In the genomic region with DNA sequence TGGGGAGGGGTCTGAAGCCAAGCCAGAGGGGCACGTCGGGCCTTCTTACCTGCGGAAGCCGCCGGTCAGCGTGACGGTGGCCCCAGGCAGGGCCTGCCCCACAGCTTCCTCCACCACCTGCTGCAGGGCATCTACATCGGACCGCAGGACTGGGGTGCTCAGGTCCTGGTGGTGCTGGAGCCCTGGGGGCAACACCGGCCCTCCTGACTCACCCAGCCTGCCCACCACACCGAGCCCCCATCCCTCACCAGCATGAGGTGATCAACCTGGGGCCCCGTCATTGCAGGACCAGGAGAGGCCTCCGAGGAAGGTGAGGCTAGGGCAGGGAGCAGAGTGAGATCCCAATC, we compare ENCODE assay signal across 10 cellular contexts. TPM values are rescaled to one million over a fixed set of nuclear protein-coding genes. Genes with fewer than 3 reads are reported as not detected.
DNase-seq lines count a peak whose midpoint lies in the region; ATAC-seq and TF ChIP-seq lines count a peak whose summit lies in the region.
"Had no signal": no experiment of that assay in that cellular context is flagged by ENCODE, and none has a peak within 500 bp of the region (broad histone marks: within the 10 kb centered on the region; RNA-seq: fewer than 3 reads in every experiment).

No MANE protein-coding gene starts in this region.

- DNase-seq in activated B cell treated with CpG ODN at 0.5 μM for 24 hours (no peak), right lobe of liver (no peak), substantia nigra (lab: John Stamatoyannopoulos, UW) (no peak), NCI-H2227 treated with DMSO at 0.1 percent for 48 hours (lab: John Stamatoyannopoulos, UW) (no peak), NCI-H1436 (lab: John Stamatoyannopoulos, UW) (no peak)
- DNase-seq: NCI-H446 had no signal

- TF ChIP-seq CTCF in activated B cell treated with CpG ODN at 0.5 μM for 24 hours (IDR thresholded peaks at IDR 0.05) (no peak), right lobe of liver (IDR thresholded peaks at IDR 0.05) (no peak)

- CTCF ChIA-PET in activated B cell treated with CpG ODN at 0.5 μM for 24 hours (lab: Charles Lee), result interaction anchor here (1.4 to 2.0 kb wide), 3 partner anchors 9 to 30 kb away, joined by 3 to 5 read pairs (median 4); a partner anchor contains a TSS

- peaks cover 0 to 28% (median 4%) of the 10 kb centered on the region in 4 donors for H3K36me3 ChIP-seq in right lobe of liver

- TF ChIP-seq POLR2A in right lobe of liver (IDR thresholded peaks at IDR 0.05), result no peak

- no peaks in the 10 kb centered on the region for H3K27me3 Mint-ChIP-seq in activated B cell treated with CpG ODN at 0.5 μM for 24 hours
- H3K27me3 Mint-ChIP-seq: progenitor cell of endocrine pancreas had no signal

- WGBS in right lobe of liver (ENCODE audit: insufficient coverage, low coverage, low lambda C conversion rate, missing lambda C conversion rate), result 50% methylated on average over 6 of the region's 13 CpGs

- ATAC-seq in GM21515 (IDR thresholded peaks at IDR 0.05; ENCODE audit: unreplicated experiment), result peak; percentile 12
- ATAC-seq in activated B cell treated with CpG ODN at 0.5 μM for 24 hours (ENCODE audit: low read depth), result peak; percentile 15
- ATAC-seq in right lobe of liver, result no peak
- ATAC-seq in GM21619 (IDR thresholded peaks at IDR 0.05; ENCODE audit: unreplicated experiment), result no peak
- ATAC-seq in HG03159 (IDR thresholded peaks at IDR 0.05; ENCODE audit: unreplicated experiment), result no peak

- peaks cover 71% of the 10 kb centered on the region for H3K36me3 Mint-ChIP-seq in activated B cell treated with CpG ODN at 0.5 μM for 24 hours (ENCODE audit: low read depth)

- POLR2A ChIA-PET in activated B cell treated with CpG ODN at 0.5 μM for 24 hours (lab: Charles Lee), result interaction anchor here (1.0 to 1.4 kb wide), 5 partner anchors 8 to 49 kb away, joined by 3 to 7 read pairs (median 5); a partner anchor contains a TSS

- H3K27ac Mint-ChIP-seq in activated B cell treated with CpG ODN at 0.5 μM for 24 hours, result peak overlapping the region; percentile 90
- H3K27ac Mint-ChIP-seq: progenitor cell of endocrine pancreas had no signal

- H3K4me1 ChIP-seq in right lobe of liver, result peaks cover 0 to 43% (median 19%) of the 10 kb centered on the region in 4 donors

- peak overlapping the region; percentile 61 for H3K4me3 Mint-ChIP-seq in activated B cell treated with CpG ODN at 0.5 μM for 24 hours

- no peak overlapping the region for H3K4me3 ChIP-seq in right lobe of liver

- intact Hi-C loops in activated B cell treated with CpG ODN at 0.5 μM for 24 hours (cut with micrococcal nuclease) (loop anchor here (1.0 to 2.0 kb wide), 6 partner anchors 8 to 402 kb away; a partner anchor contains a TSS), right lobe of liver (cut with DNase I) (no loop called here)

- H3K27me3 ChIP-seq in right lobe of liver, result no peaks in the 10 kb centered on the region

- H3K27ac ChIP-seq in right lobe of liver (peak overlapping the region; percentile 43 to 66 (median 59)), substantia nigra (ENCODE audit: low read depth, low read length, poor library complexity, severe bottlenecking) (peak overlapping the region; percentile 82)

- H3K9me3 Mint-ChIP-seq in activated B cell treated with CpG ODN at 0.5 μM for 24 hours, result no peaks in the 10 kb centered on the region

- H3K9me3 ChIP-seq in right lobe of liver, result no peaks in the 10 kb centered on the region

- peaks cover 87% of the 10 kb centered on the region for H3K4me1 Mint-ChIP-seq in activated B cell treated with CpG ODN at 0.5 μM for 24 hours

RNA-seq across cellular contexts. Expression of a gene that starts 8.0 kb away (rescaled TPM):
- 53.0 and 69.7 TPM in 2 replicates for total RNA-seq in activated B cell treated with CpG ODN at 0.5 μM for 24 hours
- total RNA-seq in right lobe of liver, result 10 to 100 TPM in 5 of 6 experiments, 1 to 10 TPM in 1; 8.7 to 22.9 (median 14.6) TPM

RNA-seq across cellular contexts. Expression of a gene that starts 9.0 kb away (rescaled TPM):
- total RNA-seq in activated B cell treated with CpG ODN at 0.5 μM for 24 hours (1.1 and 1.2 TPM in 2 replicates), right lobe of liver (under 1 TPM in 3 of 6 experiments, not detected in 3; 0.31 to 0.56 (median 0.46) TPM)

RNA-seq across cellular contexts. Expression of a gene that starts 29.8 kb away (rescaled TPM):
- total RNA-seq in activated B cell treated with CpG ODN at 0.5 μM for 24 hours, result 198 and 210 TPM in 2 replicates
- total RNA-seq in right lobe of liver, result 10 to 100 TPM; 30.7 to 48.1 (median 36.9) TPM

RNA-seq across cellular contexts. Expression of a gene that starts 29.8 kb away (rescaled TPM):
- 17.4 and 21.7 TPM in 2 replicates for total RNA-seq in activated B cell treated with CpG ODN at 0.5 μM for 24 hours
- total RNA-seq in right lobe of liver, result 10 to 100 TPM in 4 of 6 experiments, 1 to 10 TPM in 2; 7.8 to 37.8 (median 14.3) TPM

RNA-seq across cellular contexts. Expression of a gene that starts 49.0 kb away (rescaled TPM):
- 146 and 147 TPM in 2 replicates for total RNA-seq in activated B cell treated with CpG ODN at 0.5 μM for 24 hours
- 10 to 100 TPM; 36.4 to 73.4 (median 57.3) TPM for total RNA-seq in right lobe of liver

Comparison
In these comparisons a context has a peak if more than half of its experiments do, and no peak if none do; other contexts are left out.
1. ATAC-seq: peak in GM21515 (single experiment) and activated B cell treated with CpG ODN at 0.5 μM for 24 hours (single experiment); none in right lobe of liver (0 of 4), GM21619 (single experiment) and HG03159 (single experiment).